In genomic region chr3:126433496-126434263, GRCh38 we compare ENCODE assay signal across 15 cellular contexts. TPM values are rescaled to one million over a fixed set of nuclear protein-coding genes. Genes with fewer than 3 reads are reported as not detected.
DNase-seq lines count a peak whose midpoint lies in the region; ATAC-seq and TF ChIP-seq lines count a peak whose summit lies in the region.
"Had no signal": no experiment of that assay in that cellular context is flagged by ENCODE, and none has a peak within 500 bp of the region (broad histone marks: within the 10 kb centered on the region; RNA-seq: fewer than 3 reads in every experiment).

No MANE protein-coding gene starts in this region.

- peaks cover 36% of the 10 kb centered on the region for H3K36me3 ChIP-seq in left ventricle myocardium inferior
- H3K36me3 ChIP-seq: ovary had no signal

- no peak for TF ChIP-seq CTCF in left ventricle myocardium inferior (IDR thresholded peaks at IDR 0.05; ENCODE audit: borderline replicate concordance)
- TF ChIP-seq CTCF in omental fat pad (IDR thresholded peaks at IDR 0.05) = no peak

- DNase-seq in NCI-H1092 (lab: John Stamatoyannopoulos, UW) = peak; percentile 51
- DNase-seq in NCI-H446 treated with DMSO at 0.1 percent for 48 hours (lab: John Stamatoyannopoulos, UW) = peak; percentile 58
- peak; percentile 78 for DNase-seq in left ventricle myocardium inferior
- DNase-seq in sciatic nerve (ENCODE audit: low spot score) = peak; percentile 51
- no peak for DNase-seq in left colon
- DNase-seq in omental fat pad (ENCODE audit: low spot score) = no peak
- no peak for DNase-seq in activated CD4-positive, alpha-beta T cell treated with anti-CD3 and anti-CD28 coated beads, Interleukin-2, amount 50 U/mL, for 4 hours
- DNase-seq: activated CD4-positive, alpha-beta memory T cell treated with anti-CD3 and anti-CD28 coated beads for 36 hours; mesendoderm; thyroid gland had no signal

- H3K4me3 ChIP-seq in left ventricle myocardium inferior = no peak overlapping the region
- H3K4me3 ChIP-seq: ovary, SK-N-MC, thyroid gland had no signal

- H3K27me3 ChIP-seq in left ventricle myocardium inferior (ENCODE audit: low read depth) = no peaks in the 10 kb centered on the region
- H3K27me3 ChIP-seq: ovary, thyroid gland had no signal

- ATAC-seq in sciatic nerve (peak; percentile 34), left colon (no peak), omental fat pad (ENCODE audit: low FRiP score) (no peak)

- H3K4me1 ChIP-seq in left ventricle myocardium inferior = peaks cover 16% of the 10 kb centered on the region
- H3K4me1 ChIP-seq: thyroid gland had no signal

- peaks cover 26% of the 10 kb centered on the region for H3K9me3 ChIP-seq in left ventricle myocardium inferior (replicated peaks)
- H3K9me3 ChIP-seq: ovary, thyroid gland had no signal

- H3K27ac ChIP-seq in left ventricle myocardium inferior (replicated peaks) = peak overlapping the region; percentile 64
- H3K27ac ChIP-seq: C4-2B, ovary, thyroid gland had no signal

- intact Hi-C loops in left ventricle myocardium inferior (cut with micrococcal nuclease) (no loop called here), sciatic nerve (cut with DNase I) (loop anchor here (1.0 kb wide), 2 partner anchors 37 to 41 kb away; no protein-coding TSS in a partner anchor), left colon (cut with DNase I, micrococcal nuclease) (no loop called here)

RNA-seq across cellular contexts. Expression of gene CFAP100, which starts 39.0 kb away (rescaled TPM):
- total RNA-seq in left ventricle myocardium inferior = not detected
- total RNA-seq in sciatic nerve = 1.5 TPM
- total RNA-seq in left colon = not detected
- total RNA-seq in omental fat pad = not detected
- total RNA-seq: activated CD4-positive, alpha-beta memory T cell treated with anti-CD3 and anti-CD28 coated beads for 36 hours; astrocyte; LHCN-M2; thyroid gland had no signal

RNA-seq across cellular contexts. Expression of gene ZXDC, which starts 42.0 kb away (rescaled TPM):
- 15.6 TPM for total RNA-seq in left ventricle myocardium inferior
- total RNA-seq in sciatic nerve = 39.7 TPM
- total RNA-seq in left colon = 10 to 100 TPM; 25.7 to 30.2 TPM
- 10 to 100 TPM; 22.7 to 47.0 (median 27.9) TPM for total RNA-seq in omental fat pad

Comparison
In these comparisons a context has a peak if more than half of its experiments do, and no peak if none do; other contexts are left out.
1. DNase-seq: peak in NCI-H1092 (single experiment), NCI-H446 treated with DMSO at 0.1 percent for 48 hours (single experiment), left ventricle myocardium inferior (single experiment) and sciatic nerve (single experiment); none in left colon (0 of 2), omental fat pad (single experiment) and activated CD4-positive, alpha-beta T cell treated with anti-CD3 and anti-CD28 coated beads, Interleukin-2, amount 50 U/mL, for 4 hours (0 of 2).